ENCODE assay signal across 5 cellular contexts in genomic region chr2:28974252-28974651, GRCh38. TPM values are rescaled to one million over a fixed set of nuclear protein-coding genes. Genes with fewer than 3 reads are reported as not detected.
"Had no signal": no experiment of that assay in that cellular context is flagged by ENCODE, and none has a peak within 500 bp of the region (broad histone marks: within the 10 kb centered on the region; RNA-seq: fewer than 3 reads in every experiment).

No MANE protein-coding gene starts in this region.

- DNase-seq: IMR-90, KBM-7 had no signal

- H3K9me3 Mint-ChIP-seq: IgD-negative memory B cell had no signal

- H3K4me3 ChIP-seq: K562 had no signal

- H3K27ac ChIP-seq: HL-60 had no signal

- H3K27ac Mint-ChIP-seq: IgD-negative memory B cell had no signal

RNA-seq across cellular contexts. Expression of gene TOGARAM2, which starts 6.8 kb away (rescaled TPM):
- total RNA-seq: K562 had no signal
